ENCODE assay signal across 1 cellular context in genomic region chr3:129605593-129606521, GRCh38.
TF ChIP-seq lines count a peak whose summit lies in the region.

No MANE protein-coding gene starts in this region.

TF ChIP-seq in HepG2, 621 proteins besides CTCF, POLR2A, EP300 and RAD21 (continued from another document and continues in another):
- peak; percentile 47; the same call in 1 of the 2 replicates for TF ChIP-seq ZNF414 (CRISPR knock-in tag; IDR thresholded peaks at IDR 0.05)
- TF ChIP-seq TOPORS (CRISPR knock-in tag; IDR thresholded peaks at IDR 0.05) = peak; percentile 70; the same call in 1 of the 2 replicates
- TF ChIP-seq TGIF2 (CRISPR knock-in tag; IDR thresholded peaks at IDR 0.05) = 0 out of 2 replicates have a peak, but pooled peaks have one; percentile 14
- TF ChIP-seq MYC (CRISPR knock-in tag; IDR thresholded peaks at IDR 0.05; ENCODE audit: borderline replicate concordance) = peak; percentile 28; the same call in 1 of the 2 replicates
- TF ChIP-seq HOXD1 (CRISPR knock-in tag; IDR thresholded peaks at IDR 0.05) = peak; percentile 62; the same call in 1 of the 2 replicates
- peak; percentile 62; the same call in 1 of the 2 replicates for TF ChIP-seq ZNF30 (CRISPR knock-in tag; IDR thresholded peaks at IDR 0.05)
- TF ChIP-seq GABPA (IDR thresholded peaks at IDR 0.05; ENCODE audit: low read depth, low read length) = no peak
- TF ChIP-seq GABPA (CRISPR knock-in tag; IDR thresholded peaks at IDR 0.05; ENCODE audit: low read depth) = no peak
- peak; percentile 6; the same call in 1 of the 2 replicates for TF ChIP-seq ZMYM3 (CRISPR knock-in tag; IDR thresholded peaks at IDR 0.05)
- TF ChIP-seq PHF21A (CRISPR knock-in tag; IDR thresholded peaks at IDR 0.05) = no peak
- 0 out of 2 replicates have a peak, but pooled peaks have one; percentile 16 for TF ChIP-seq STAG1 (CRISPR knock-in tag; IDR thresholded peaks at IDR 0.05)
- no peak for TF ChIP-seq EHMT2 (IDR thresholded peaks at IDR 0.05; ENCODE audit: borderline replicate concordance, low read depth, low read length)
- no peak for TF ChIP-seq ZNF280D (CRISPR knock-in tag; IDR thresholded peaks at IDR 0.05)
- no peak for TF ChIP-seq ZNF619 (CRISPR knock-in tag; IDR thresholded peaks at IDR 0.05)
- TF ChIP-seq ZNF24 (IDR thresholded peaks at IDR 0.05) = no peak
- 0 out of 2 replicates have a peak, but pooled peaks have one; percentile 39 for TF ChIP-seq ZBTB7B (CRISPR knock-in tag; IDR thresholded peaks at IDR 0.05)
- peak; percentile 81; the same call in 1 of the 2 replicates for TF ChIP-seq ZC3H13 (CRISPR knock-in tag; IDR thresholded peaks at IDR 0.05)
- peak; percentile 80; the same call in 1 of the 2 replicates for TF ChIP-seq ZNF598 (CRISPR knock-in tag; IDR thresholded peaks at IDR 0.05; ENCODE audit: borderline replicate concordance)
- TF ChIP-seq CBX2 (IDR thresholded peaks at IDR 0.05; ENCODE audit: low read depth, low read length) = no peak
- TF ChIP-seq CBX2 (CRISPR knock-in tag; IDR thresholded peaks at IDR 0.05; ENCODE audit: low read depth) = no peak
- peak; percentile 47; the same call in 1 of the 2 replicates for TF ChIP-seq ZNF773 (CRISPR knock-in tag; IDR thresholded peaks at IDR 0.05; ENCODE audit: borderline replicate concordance)
- peak; percentile 25; the same call in 1 of the 2 replicates for TF ChIP-seq ZNF160 (CRISPR knock-in tag; IDR thresholded peaks at IDR 0.05)
- TF ChIP-seq, protein P1, sequence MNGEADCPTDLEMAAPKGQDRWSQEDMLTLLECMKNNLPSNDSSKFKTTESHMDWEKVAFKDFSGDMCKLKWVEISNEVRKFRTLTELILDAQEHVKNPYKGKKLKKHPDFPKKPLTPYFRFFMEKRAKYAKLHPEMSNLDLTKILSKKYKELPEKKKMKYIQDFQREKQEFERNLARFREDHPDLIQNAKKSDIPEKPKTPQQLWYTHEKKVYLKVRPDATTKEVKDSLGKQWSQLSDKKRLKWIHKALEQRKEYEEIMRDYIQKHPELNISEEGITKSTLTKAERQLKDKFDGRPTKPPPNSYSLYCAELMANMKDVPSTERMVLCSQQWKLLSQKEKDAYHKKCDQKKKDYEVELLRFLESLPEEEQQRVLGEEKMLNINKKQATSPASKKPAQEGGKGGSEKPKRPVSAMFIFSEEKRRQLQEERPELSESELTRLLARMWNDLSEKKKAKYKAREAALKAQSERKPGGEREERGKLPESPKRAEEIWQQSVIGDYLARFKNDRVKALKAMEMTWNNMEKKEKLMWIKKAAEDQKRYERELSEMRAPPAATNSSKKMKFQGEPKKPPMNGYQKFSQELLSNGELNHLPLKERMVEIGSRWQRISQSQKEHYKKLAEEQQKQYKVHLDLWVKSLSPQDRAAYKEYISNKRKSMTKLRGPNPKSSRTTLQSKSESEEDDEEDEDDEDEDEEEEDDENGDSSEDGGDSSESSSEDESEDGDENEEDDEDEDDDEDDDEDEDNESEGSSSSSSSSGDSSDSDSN (CRISPR knock-in tag; IDR thresholded peaks at IDR 0.05) = peak; percentile 86
- TF ChIP-seq, protein P2, sequence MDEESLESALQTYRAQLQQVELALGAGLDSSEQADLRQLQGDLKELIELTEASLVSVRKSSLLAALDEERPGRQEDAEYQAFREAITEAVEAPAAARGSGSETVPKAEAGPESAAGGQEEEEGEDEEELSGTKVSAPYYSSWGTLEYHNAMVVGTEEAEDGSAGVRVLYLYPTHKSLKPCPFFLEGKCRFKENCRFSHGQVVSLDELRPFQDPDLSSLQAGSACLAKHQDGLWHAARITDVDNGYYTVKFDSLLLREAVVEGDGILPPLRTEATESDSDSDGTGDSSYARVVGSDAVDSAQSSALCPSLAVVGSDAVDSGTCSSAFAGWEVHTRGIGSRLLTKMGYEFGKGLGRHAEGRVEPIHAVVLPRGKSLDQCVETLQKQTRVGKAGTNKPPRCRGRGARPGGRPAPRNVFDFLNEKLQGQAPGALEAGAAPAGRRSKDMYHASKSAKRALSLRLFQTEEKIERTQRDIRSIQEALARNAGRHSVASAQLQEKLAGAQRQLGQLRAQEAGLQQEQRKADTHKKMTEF (CRISPR knock-in tag; IDR thresholded peaks at IDR 0.05) = peak; percentile 54; the same call in 1 of the 2 replicates
- TF ChIP-seq ZFAT (CRISPR knock-in tag; conservative IDR thresholded peaks at IDR 0.05) = no peak
- TF ChIP-seq SRY (CRISPR knock-in tag; IDR thresholded peaks at IDR 0.05) = peak; percentile 85
- no peak for TF ChIP-seq RFXANK (CRISPR knock-in tag; IDR thresholded peaks at IDR 0.05)
- 0 out of 2 replicates have a peak, but pooled peaks have one; percentile 9 for TF ChIP-seq MED1 (CRISPR knock-in tag; IDR thresholded peaks at IDR 0.05)
- peak; percentile 45 for TF ChIP-seq AGO2 (optimal IDR thresholded peaks at IDR 0.05; ENCODE audit: low read depth, low read length)
- TF ChIP-seq ZNF274 (CRISPR knock-in tag; IDR thresholded peaks at IDR 0.05) = peak; percentile 87; the same call in 1 of the 2 replicates
- 0 out of 2 replicates have a peak, but pooled peaks have one; percentile 23 for TF ChIP-seq ZSCAN21 (CRISPR knock-in tag; IDR thresholded peaks at IDR 0.05; ENCODE audit: borderline replicate concordance)
- TF ChIP-seq ARNT (IDR thresholded peaks at IDR 0.05) = no peak
- TF ChIP-seq PLSCR1 (CRISPR knock-in tag; IDR thresholded peaks at IDR 0.05; ENCODE audit: borderline replicate concordance) = 0 out of 2 replicates have a peak, but pooled peaks have one; percentile 41
- peak; percentile 84 for TF ChIP-seq ZNF547 (CRISPR knock-in tag; IDR thresholded peaks at IDR 0.05)
- TF ChIP-seq ZSCAN31 (CRISPR knock-in tag; IDR thresholded peaks at IDR 0.05; ENCODE audit: low read depth) = peak; percentile 85
- TF ChIP-seq ZNF570 (CRISPR knock-in tag; IDR thresholded peaks at IDR 0.05; ENCODE audit: borderline replicate concordance) = no peak
- no peak for TF ChIP-seq POGZ (CRISPR knock-in tag; IDR thresholded peaks at IDR 0.05)
- TF ChIP-seq ZNF672 (CRISPR knock-in tag; IDR thresholded peaks at IDR 0.05) = no peak
- no peak for TF ChIP-seq PAX8 (CRISPR knock-in tag; IDR thresholded peaks at IDR 0.05; ENCODE audit: borderline replicate concordance)
- TF ChIP-seq ZNF775 (CRISPR knock-in tag; IDR thresholded peaks at IDR 0.05; ENCODE audit: borderline replicate concordance) = no peak
- TF ChIP-seq ZMAT5 (CRISPR knock-in tag; IDR thresholded peaks at IDR 0.05; ENCODE audit: borderline replicate concordance, low read depth) = no peak
- peak; percentile 88; the same call in 1 of the 2 replicates for TF ChIP-seq FOXC1 (CRISPR knock-in tag; IDR thresholded peaks at IDR 0.05; ENCODE audit: borderline replicate concordance)
- TF ChIP-seq FOXJ3 (CRISPR knock-in tag; IDR thresholded peaks at IDR 0.05; ENCODE audit: borderline replicate concordance) = no peak
- TF ChIP-seq ZNF337 (CRISPR knock-in tag; IDR thresholded peaks at IDR 0.05; ENCODE audit: borderline replicate concordance, low read depth) = peak; percentile 65; the same call in 1 of the 2 replicates
- no peak for TF ChIP-seq MAZ (IDR thresholded peaks at IDR 0.05; ENCODE audit: borderline replicate concordance, low read depth, low read length)
- TF ChIP-seq MAZ (CRISPR knock-in tag; IDR thresholded peaks at IDR 0.05; ENCODE audit: low read depth) = peak; percentile 47
- TF ChIP-seq ZBTB40 (IDR thresholded peaks at IDR 0.05) = no peak
- TF ChIP-seq ZBTB40 (CRISPR knock-in tag; IDR thresholded peaks at IDR 0.05) = peak; percentile 50
- no peak for TF ChIP-seq KDM5A (IDR thresholded peaks at IDR 0.05; ENCODE audit: borderline replicate concordance, low read length)
- TF ChIP-seq ZNF33B (CRISPR knock-in tag; IDR thresholded peaks at IDR 0.05) = peak; percentile 79; the same call in 1 of the 2 replicates
- TF ChIP-seq ZFP1 (CRISPR knock-in tag; IDR thresholded peaks at IDR 0.05) = no peak
- no peak for TF ChIP-seq RBAK (CRISPR knock-in tag; IDR thresholded peaks at IDR 0.05)
- TF ChIP-seq PAWR (CRISPR knock-in tag; IDR thresholded peaks at IDR 0.05; ENCODE audit: borderline replicate concordance) = no peak
- peak; percentile 55 for TF ChIP-seq RBFOX2 (IDR thresholded peaks at IDR 0.05; ENCODE audit: low read depth, low read length)
